Comparison of ENCODE assay signal across 1 cellular context in genomic region chr13:75550159-75550567, GRCh38.
TF ChIP-seq lines count a peak whose summit lies in the region.

No MANE protein-coding gene starts in this region.

TF ChIP-seq in HEK293, 187 proteins besides CTCF, POLR2A, EP300 and RAD21 (continued from another document):
- TF ChIP-seq PATZ1 (tag by site-specific recombination; IDR thresholded peaks at IDR 0.05): 0 out of 2 replicates have a peak, but pooled peaks have one; percentile 42
- TF ChIP-seq ZNF366 (tag by site-specific recombination; conservative IDR thresholded peaks at IDR 0.05): peak; percentile 66
- TF ChIP-seq ZNF629 (tag by site-specific recombination; IDR thresholded peaks at IDR 0.05): peak; percentile 89
- TF ChIP-seq ZNF600 (tag by site-specific recombination; IDR thresholded peaks at IDR 0.05): peak; percentile 85
- no peak for TF ChIP-seq ZNF747 (tag by site-specific recombination; IDR thresholded peaks at IDR 0.05)
- TF ChIP-seq GLI2 (tag by site-specific recombination; IDR thresholded peaks at IDR 0.05; ENCODE audit: borderline replicate concordance, low read depth): no peak
- TF ChIP-seq ZNF610 (tag by site-specific recombination; IDR thresholded peaks at IDR 0.05; ENCODE audit: borderline replicate concordance): no peak
- peak; percentile 92 for TF ChIP-seq KLF9 (tag by site-specific recombination; IDR thresholded peaks at IDR 0.05; ENCODE audit: low read depth)
- TF ChIP-seq SP7 (tag by site-specific recombination; IDR thresholded peaks at IDR 0.05): peak; percentile 29; the same call in 1 of the 2 replicates
- no peak for TF ChIP-seq ZNF416 (tag by site-specific recombination; IDR thresholded peaks at IDR 0.05)
- no peak for TF ChIP-seq ZNF350 (tag by site-specific recombination; IDR thresholded peaks at IDR 0.05)
- TF ChIP-seq PRDM4 (tag by site-specific recombination; IDR thresholded peaks at IDR 0.05): no peak
- TF ChIP-seq PRDM10 (tag by site-specific recombination; IDR thresholded peaks at IDR 0.05): peak; percentile 65
- TF ChIP-seq HIC1 (tag by site-specific recombination; IDR thresholded peaks at IDR 0.05): peak; percentile 49; the same call in 1 of the 2 replicates
- TF ChIP-seq ZBTB20 (tag by site-specific recombination; IDR thresholded peaks at IDR 0.05): peak; percentile 50; the same call in 1 of the 2 replicates
- TF ChIP-seq ZFP41 (tag by site-specific recombination; IDR thresholded peaks at IDR 0.05; ENCODE audit: borderline replicate concordance): no peak
- TF ChIP-seq ATF2 (tag by site-specific recombination; IDR thresholded peaks at IDR 0.05; ENCODE audit: low read depth): peak; percentile 40; the same call in 1 of the 2 replicates
- TF ChIP-seq ZNF558 (tag by site-specific recombination; IDR thresholded peaks at IDR 0.05): peak; percentile 33; the same call in 1 of the 2 replicates
- TF ChIP-seq IKZF3 (tag by site-specific recombination; IDR thresholded peaks at IDR 0.05): peak; percentile 45
